In genomic region chr4:89110986-89111832, GRCh38 we compare ENCODE assay signal across 8 cellular contexts. TPM values are rescaled to one million over a fixed set of nuclear protein-coding genes. Genes with fewer than 3 reads are reported as not detected.
DNase-seq lines count a peak whose midpoint lies in the region; ATAC-seq and TF ChIP-seq lines count a peak whose summit lies in the region.

Gene TIGD2, plus strand, starts transcription at chr4:89111533. Its CDS starts 1,442 bp downstream, at chr4:89112975.

- H3K4me1 Mint-ChIP-seq in Calu3 (ENCODE audit: low read depth, unreplicated experiment) (peaks cover 26% of the 10 kb centered on the region), endothelial cell (ENCODE audit: unreplicated experiment) (peaks cover 25% of the 10 kb centered on the region)

- H3K9me3 Mint-ChIP-seq in Calu3 (ENCODE audit: low read depth, unreplicated experiment) (peaks cover 3% of the 10 kb centered on the region), endothelial cell (ENCODE audit: unreplicated experiment) (no peaks in the 10 kb centered on the region)

- peak within 1 kb of the TSS; percentile 77 for H3K27ac Mint-ChIP-seq in Calu3 (ENCODE audit: unreplicated experiment)
- peak within 1 kb of the TSS; percentile 91 for H3K27ac Mint-ChIP-seq in endothelial cell (ENCODE audit: unreplicated experiment)

- CTCF ChIA-PET in Calu3 (lab: Charles Lee): interaction anchor here (0.6 kb wide), 1 partner anchor 11 kb away, joined by 4 read pairs; no protein-coding TSS in a partner anchor

- intact Hi-C loops in Calu3 (cut with micrococcal nuclease; ENCODE audit: unreplicated experiment): loop anchor here (5.0 kb wide), 2 partner anchors 54 to 289 kb away; partner anchors contain the start of gene FAM13A

- no TSS peak for BruUV-seq in Calu3 (replicated peaks; lab: Mats Ljungman, UMichigan)

- H3K4me3 Mint-ChIP-seq in Calu3 (ENCODE audit: low read depth, unreplicated experiment) (peak within 1 kb of the TSS; percentile 93), endothelial cell (ENCODE audit: unreplicated experiment) (peak within 1 kb of the TSS; percentile 95)

- DNase-seq in Calu3 (peak; percentile 86), HT1080 (ENCODE audit: low read depth) (peak; percentile 77), endothelial cell (ENCODE audit: low spot score) (peak; percentile 92), middle frontal gyrus (ENCODE audit: extremely low spot score, low spot score) (peak; percentile 85)
- peak; percentile 17 for DNase-seq in NK-92 treated with Interleukin-12 subunit alpha and Interleukin-12 subunit beta, amount 100 ng/mL, for 24 hours (lab: John Stamatoyannopoulos, UW)
- DNase-seq in activated CD8-positive, alpha-beta memory T cell treated with anti-CD3 and anti-CD28 coated beads, Interleukin-2, amount 50 U/mL, for 24 hours (ENCODE audit: extremely low read depth): peak; percentile 47
- peak; percentile 80 to 88 for DNase-seq in stimulated activated CD8-positive, alpha-beta memory T cell treated with anti-CD3 and anti-CD28 coated beads, Interleukin-2, amount 100 ng/mL, for 48 hours (ENCODE audit: low read depth in 2 of 2)

- H3K27me3 Mint-ChIP-seq in Calu3 (ENCODE audit: unreplicated experiment): no peaks in the 10 kb centered on the region
- H3K27me3 Mint-ChIP-seq in endothelial cell (ENCODE audit: unreplicated experiment): peaks cover 12% of the 10 kb centered on the region

- H3K36me3 Mint-ChIP-seq in Calu3 (ENCODE audit: insufficient read depth, unreplicated experiment): peaks cover 30% of the 10 kb centered on the region
- H3K36me3 Mint-ChIP-seq in endothelial cell (ENCODE audit: low read depth, unreplicated experiment): peaks cover 17% of the 10 kb centered on the region

- peak; percentile 89 for ATAC-seq in GM21367 (IDR thresholded peaks at IDR 0.05; ENCODE audit: unreplicated experiment)

- TF ChIP-seq CTCF in Calu3 (IDR thresholded peaks at IDR 0.05; ENCODE audit: unreplicated experiment) (peak; percentile 60), endothelial cell (IDR thresholded peaks at IDR 0.05; ENCODE audit: unreplicated experiment) (peak; percentile 82)

RNA-seq across cellular contexts. Expression of gene TIGD2, which starts in this region (rescaled TPM):
- total RNA-seq in Calu3 (2022): 9.8 and 11.4 TPM in 2 replicates
- 9.3 and 10.3 TPM in 2 replicates for total RNA-seq in HT1080 (2014; rRNA removed; shearing (Covaris generic))
- 8.5 and 12.7 TPM in 2 replicates for polyA plus RNA-seq in HT1080 (2015; cell fraction: cytosol; rRNA removed)
- polyA plus RNA-seq in HT1080 (2015; cell fraction: nucleus; rRNA removed): 8.0 and 9.3 TPM in 2 replicates
- total RNA-seq in endothelial cell (ENCODE audit: unreplicated experiment): 8.8 TPM

Comparison
In these comparisons a context has a peak if more than half of its experiments do, and no peak if none do; other contexts are left out.
1. Peak in every context shown above with its lines: DNase-seq and ATAC-seq.
2. DNase-seq: peak in every context shown above with its lines; median percentile 92 in endothelial cell; 86 in Calu3; 85 in middle frontal gyrus; 84 in stimulated activated CD8-positive, alpha-beta memory T cell treated with anti-CD3 and anti-CD28 coated beads, Interleukin-2, amount 100 ng/mL, for 48 hours; 77 in HT1080; 47 in activated CD8-positive, alpha-beta memory T cell treated with anti-CD3 and anti-CD28 coated beads, Interleukin-2, amount 50 U/mL, for 24 hours; 17 in NK-92 treated with Interleukin-12 subunit alpha and Interleukin-12 subunit beta, amount 100 ng/mL, for 24 hours.